ENCODE assay signal across 8 cellular contexts in genomic region chr1:41662656-41663437, GRCh38.
DNase-seq lines count a peak whose midpoint lies in the region; ATAC-seq, FAIRE-seq and TF ChIP-seq lines count a peak whose summit lies in the region.

No MANE protein-coding gene starts in this region.

- POLR2A ChIA-PET in GM10248 (lab: Yijun Ruan, JAX) = interaction anchor here (0.6 to 0.9 kb wide), 2 partner anchors 220 to 1909 kb away, joined by 3 to 4 read pairs; no protein-coding TSS in a partner anchor

- H3K36me3 Mint-ChIP-seq in glutamatergic neuron (ENCODE audit: unreplicated experiment) = no peaks in the 10 kb centered on the region

- no peaks in the 10 kb centered on the region for H3K36me3 ChIP-seq in pancreas

- peaks cover 9% of the 10 kb centered on the region for H3K9me3 Mint-ChIP-seq in glutamatergic neuron (ENCODE audit: unreplicated experiment)

- no peaks in the 10 kb centered on the region for H3K27me3 ChIP-seq in pancreas

- peaks cover 0 to 16% (median 4%) of the 10 kb centered on the region in 3 donors for H3K4me1 ChIP-seq in pancreas

- no peak for FAIRE-seq in pancreas (lab: Jason Lieb, UNC)

- H3K4me3 Mint-ChIP-seq in glutamatergic neuron (ENCODE audit: unreplicated experiment) = peak overlapping the region; percentile 61

- intact Hi-C loops in pancreas (cut with DNase I) = no loop called here

- peak overlapping the region; percentile 26 to 90 (median 64) for H3K27ac ChIP-seq in pancreas

- DNase-seq in GM10248 (ENCODE audit: extremely low spot score) = peak; percentile 68
- peak; percentile 94 for DNase-seq in M059J (ENCODE audit: low read depth)
- peak; percentile 16 for DNase-seq in activated T-helper 1 cell treated with Interleukin-2 at 50 U/mL for 16 hours (ENCODE audit: low read depth)
- DNase-seq in glutamatergic neuron = peak; percentile 67
- DNase-seq in pancreas = peak in 5 of 6 donors; percentile 31 to 72 (median 43)
- no peak for DNase-seq in SW 1271 (lab: John Stamatoyannopoulos, UW)
- no peak for DNase-seq in UCSD-AML1 (lab: John Stamatoyannopoulos, UW; ENCODE audit: unreplicated experiment)

- H3K9me3 ChIP-seq in pancreas = no peaks in the 10 kb centered on the region

- H3K4me1 Mint-ChIP-seq in glutamatergic neuron (ENCODE audit: low read depth, unreplicated experiment) = peaks cover 59% of the 10 kb centered on the region

- peaks cover 24% of the 10 kb centered on the region for H3K27me3 Mint-ChIP-seq in glutamatergic neuron (ENCODE audit: unreplicated experiment)

- peak; percentile 27 for ATAC-seq in GM21786 (IDR thresholded peaks at IDR 0.05; ENCODE audit: unreplicated experiment)
- ATAC-seq in pancreas = peak in 3 of 4 donors; percentile 29 to 49 (median 44)

- TF ChIP-seq CTCF in GM10248 (IDR thresholded peaks at IDR 0.05; ENCODE audit: control extremely low read depth, extremely low read depth, low read depth, missing control alignments) = no peak
- no peak for TF ChIP-seq CTCF in glutamatergic neuron (IDR thresholded peaks at IDR 0.05; ENCODE audit: partially characterized antibody, unreplicated experiment)
- TF ChIP-seq CTCF in pancreas (IDR thresholded peaks at IDR 0.05) = no peak

- CTCF ChIA-PET in GM10248 (lab: Yijun Ruan, JAX) = interaction anchor here (0.8 to 2.9 kb wide), 5 partner anchors 18 to 90 kb away, joined by 3 to 10 read pairs (median 3); no protein-coding TSS in a partner anchor

- peak overlapping the region; percentile 33 for H3K27ac Mint-ChIP-seq in glutamatergic neuron (ENCODE audit: unreplicated experiment)

- WGBS in pancreas, 2 donors = 50 to 51% methylated on average over 29 to 41 of the region's 41 CpGs

- peak overlapping the region; percentile 10 to 52 (median 32) for H3K4me3 ChIP-seq in pancreas

Comparison
In these comparisons a context has a peak if more than half of its experiments do, and no peak if none do; other contexts are left out.
1. DNase-seq: peak in GM10248 (single experiment), M059J (single experiment), activated T-helper 1 cell treated with Interleukin-2 at 50 U/mL for 16 hours (single experiment), glutamatergic neuron (single experiment) and pancreas (5 of 6); none in SW 1271 (0 of 2) and UCSD-AML1 (single experiment).